In genomic region chr2:200909958-200910357, GRCh38 we compare ENCODE assay signal across 30 cellular contexts.
"Had no signal": no experiment of that assay in that cellular context is flagged by ENCODE, and none has a peak within 500 bp of the region (broad histone marks: within the 10 kb centered on the region; RNA-seq: fewer than 3 reads in every experiment).

No MANE protein-coding gene starts in this region.

- H3K9me3 ChIP-seq: ascending aorta, breast epithelium, colonic mucosa, esophagus squamous epithelium, gastroesophageal sphincter, heart right ventricle had no signal

- H3K4me3 ChIP-seq: ascending aorta, breast epithelium, cardiac muscle cell, colonic mucosa, esophagus squamous epithelium, gastroesophageal sphincter, heart right ventricle had no signal

- H3K27ac Mint-ChIP-seq: activated CD4-positive, alpha-beta memory T cell treated with anti-CD3 and anti-CD28 coated beads for 36 hours; activated CD4-positive, alpha-beta T cell treated with anti-CD3 and anti-CD28 coated beads, Interleukin-2, amount 10 ng/mL, durations not matched to agents 24 days and 14 days; activated CD8-positive, alpha-beta memory T cell treated with anti-CD3 and anti-CD28 coated beads, Interleukin-2, amount 10 ng/mL, durations not matched to agents 7 days and 5 days; activated CD8-positive, alpha-beta T cell treated with anti-CD3 and anti-CD28 coated beads, Interleukin-2, amount 10 ng/mL, durations not matched to agents 7 days and 5 days; activated naive CD4-positive, alpha-beta T cell treated with anti-CD3 and anti-CD28 coated beads, Interleukin-2, amount 10 ng/mL, durations not matched to agents 7 days and 5 days; activated naive CD8-positive, alpha-beta T cell treated with anti-CD3 and anti-CD28 coated beads, Interleukin-2, amount 10 ng/mL, durations not matched to agents 7 days and 5 days; brain had no signal

- ATAC-seq: activated CD4-positive, alpha-beta T cell treated with anti-CD3 and anti-CD28 coated beads for 36 hours; activated CD8-positive, alpha-beta memory T cell treated with anti-CD3 and anti-CD28 coated beads, Interleukin-2, amount 10 ng/mL, durations not matched to agents 7 days and 5 days; activated CD8-positive, alpha-beta T cell treated with anti-CD3 and anti-CD28 coated beads, Interleukin-2, amount 10 ng/mL, durations not matched to agents 7 days and 5 days; activated naive CD4-positive, alpha-beta T cell treated with anti-CD3 and anti-CD28 coated beads, Interleukin-2, amount 50 U/mL, for 72 hours; activated T-cell treated with anti-CD3 and anti-CD28 coated beads, Interleukin-2, amount 50 U/mL, for 4 hours; gastroesophageal sphincter; heart right ventricle had no signal

- DNase-seq: activated CD4-positive, alpha-beta memory T cell treated with anti-CD3 and anti-CD28 coated beads for 36 hours; activated CD4-positive, alpha-beta T cell treated with anti-CD3 and anti-CD28 coated beads for 36 hours; activated CD4-positive, alpha-beta T cell treated with anti-CD3 and anti-CD28 coated beads, Interleukin-2, amount 10 ng/mL, durations not matched to agents 24 days and 14 days; activated CD4-positive, CD25-positive, alpha-beta regulatory T cell; activated CD4-positive, CD25-positive, alpha-beta regulatory T cell treated with anti-CD3 and anti-CD28 coated beads, Interleukin-2, amount 50 U/mL, for 72 hours; activated CD8-positive, alpha-beta memory T cell treated with anti-CD3 and anti-CD28 coated beads, Interleukin-2, amount 10 ng/mL, durations not matched to agents 7 days and 5 days; activated CD8-positive, alpha-beta memory T cell treated with anti-CD3 and anti-CD28 coated beads, Interleukin-2, amount 50 U/mL, for 4 hours; activated CD8-positive, alpha-beta T cell treated with anti-CD3 and anti-CD28 coated beads, Interleukin-2, amount 10 ng/mL, durations not matched to agents 7 days and 5 days; activated gamma-delta T cell; activated naive CD4-positive, alpha-beta T cell; activated naive CD4-positive, alpha-beta T cell treated with anti-CD3 and anti-CD28 coated beads, Interleukin-2, amount 10 ng/mL, durations not matched to agents 7 days and 5 days; activated naive CD8-positive, alpha-beta T cell treated with anti-CD3 and anti-CD28 coated beads, Interleukin-2, amount 10 ng/mL, durations not matched to agents 7 days and 5 days; activated T-cell treated with anti-CD3 and anti-CD28 coated beads, Interleukin-2, amount 50 U/mL, for 4 hours; central memory CD4-positive, alpha-beta T cell; cerebellar nuclear complex; colonic mucosa; effector CD8-positive, alpha-beta T cell; esophagus squamous epithelium; foreskin melanocyte; heart right ventricle; T-helper 2 cell had no signal

- H3K9me3 Mint-ChIP-seq: activated CD4-positive, alpha-beta memory T cell treated with anti-CD3 and anti-CD28 coated beads for 36 hours; activated CD4-positive, alpha-beta T cell treated with anti-CD3 and anti-CD28 coated beads, Interleukin-2, amount 10 ng/mL, durations not matched to agents 24 days and 14 days; activated naive CD4-positive, alpha-beta T cell treated with anti-CD3 and anti-CD28 coated beads, Interleukin-2, amount 10 ng/mL, durations not matched to agents 7 days and 5 days; activated naive CD4-positive, alpha-beta T cell treated with anti-CD3 and anti-CD28 coated beads, Interleukin-2, amount 50 U/mL, for 72 hours; activated naive CD8-positive, alpha-beta T cell treated with anti-CD3 and anti-CD28 coated beads, Interleukin-2, amount 10 ng/mL, durations not matched to agents 7 days and 5 days; activated T-cell treated with anti-CD3 and anti-CD28 coated beads, Interleukin-2, amount 50 U/mL, for 4 hours; brain had no signal

- H3K4me1 Mint-ChIP-seq: activated CD4-positive, alpha-beta T cell treated with anti-CD3 and anti-CD28 coated beads for 36 hours; activated naive CD4-positive, alpha-beta T cell treated with anti-CD3 and anti-CD28 coated beads, Interleukin-2, amount 10 ng/mL, durations not matched to agents 7 days and 5 days; brain had no signal

- H3K27me3 Mint-ChIP-seq: activated CD4-positive, alpha-beta memory T cell treated with anti-CD3 and anti-CD28 coated beads for 36 hours; activated CD4-positive, alpha-beta T cell treated with anti-CD3 and anti-CD28 coated beads for 36 hours; activated CD4-positive, alpha-beta T cell treated with anti-CD3 and anti-CD28 coated beads, Interleukin-2, amount 10 ng/mL, durations not matched to agents 24 days and 14 days; activated CD8-positive, alpha-beta memory T cell treated with anti-CD3 and anti-CD28 coated beads, Interleukin-2, amount 10 ng/mL, durations not matched to agents 7 days and 5 days; activated naive CD4-positive, alpha-beta T cell treated with anti-CD3 and anti-CD28 coated beads, Interleukin-2, amount 10 ng/mL, durations not matched to agents 7 days and 5 days; activated naive CD8-positive, alpha-beta T cell treated with anti-CD3 and anti-CD28 coated beads, Interleukin-2, amount 10 ng/mL, durations not matched to agents 7 days and 5 days; brain had no signal

- H3K4me1 ChIP-seq: ascending aorta, breast epithelium, colonic mucosa, esophagus squamous epithelium, gastroesophageal sphincter had no signal

- H3K4me3 Mint-ChIP-seq: activated CD4-positive, alpha-beta memory T cell treated with anti-CD3 and anti-CD28 coated beads for 36 hours; activated CD4-positive, alpha-beta T cell treated with anti-CD3 and anti-CD28 coated beads for 36 hours; activated CD4-positive, alpha-beta T cell treated with anti-CD3 and anti-CD28 coated beads, Interleukin-2, amount 10 ng/mL, durations not matched to agents 24 days and 14 days; activated CD8-positive, alpha-beta memory T cell treated with anti-CD3 and anti-CD28 coated beads, Interleukin-2, amount 10 ng/mL, durations not matched to agents 7 days and 5 days; activated CD8-positive, alpha-beta T cell treated with anti-CD3 and anti-CD28 coated beads, Interleukin-2, amount 10 ng/mL, durations not matched to agents 7 days and 5 days; activated naive CD4-positive, alpha-beta T cell treated with anti-CD3 and anti-CD28 coated beads, Interleukin-2, amount 10 ng/mL, durations not matched to agents 7 days and 5 days; activated naive CD8-positive, alpha-beta T cell treated with anti-CD3 and anti-CD28 coated beads, Interleukin-2, amount 10 ng/mL, durations not matched to agents 7 days and 5 days; activated T-cell treated with anti-CD3 and anti-CD28 coated beads, Interleukin-2, amount 50 U/mL, for 4 hours; brain had no signal

- FAIRE-seq: endometrium, endothelial cell of umbilical vein had no signal

- H3K27ac ChIP-seq: ascending aorta, breast epithelium, cardiac muscle cell, colonic mucosa, epithelial cell of prostate, esophagus squamous epithelium, gastroesophageal sphincter, heart right ventricle had no signal
